In genomic region chr5:34916518-34916917, GRCh38 we compare ENCODE assay signal across 11 cellular contexts. TPM values are rescaled to one million over a fixed set of nuclear protein-coding genes. Genes with fewer than 3 reads are reported as not detected.
DNase-seq lines count a peak whose midpoint lies in the region; ATAC-seq, FAIRE-seq and TF ChIP-seq lines count a peak whose summit lies in the region.
"Had no signal": no experiment of that assay in that cellular context is flagged by ENCODE, and none has a peak within 500 bp of the region (broad histone marks: within the 10 kb centered on the region; RNA-seq: fewer than 3 reads in every experiment).

No MANE protein-coding gene starts in this region.

- peaks cover 95% of the 10 kb centered on the region for H3K79me2 ChIP-seq in HCT116 (ENCODE audit: insufficient read depth, low read length)

- H2AFZ ChIP-seq in HCT116 (ENCODE audit: low read depth, low read length, poor library complexity, severe bottlenecking), result no peak overlapping the region

- H4K20me1 ChIP-seq in HCT116 (ENCODE audit: insufficient read depth), result peaks cover 20% of the 10 kb centered on the region; the same call in 1 of the 2 replicates

- H3K36me3 ChIP-seq in A673 (ENCODE audit: insufficient read depth, low read length, poor library complexity, severe bottlenecking) (peaks cover 52% of the 10 kb centered on the region), HCT116 (ENCODE audit: control insufficient read depth in 1 of 2, insufficient read depth in 2 of 2, low read length in 2 of 2) (peaks cover 23 to 32% of the 10 kb centered on the region in 2 experiments), bronchial epithelial cell (ENCODE audit: control insufficient read depth, insufficient read depth, low read length) (no peaks in the 10 kb centered on the region)

- no peak for TF ChIP-seq RAD21 in HCT116 (IDR thresholded peaks at IDR 0.05; ENCODE audit: low read depth)

- BruUV-seq in A673 (replicated peaks; lab: Mats Ljungman, UMichigan) (no TSS peak), HCT116 (replicated peaks; lab: Mats Ljungman, UMichigan) (no TSS peak)

- DNase-seq in A673 (ENCODE audit: low spot score) (no peak), HCT116 (ENCODE audit: low read depth, low spot score) (no peak), bronchial epithelial cell (ENCODE audit: low read depth) (peak; percentile 2), SKM-1 treated with dmso at 0.1 percent for 144 hours (lab: John Stamatoyannopoulos, UW; ENCODE audit: unreplicated experiment) (no peak), 8988T (no peak)
- DNase-seq: activated CD8-positive, alpha-beta memory T cell treated with anti-CD3 and anti-CD28 coated beads, Interleukin-2, amount 50 U/mL, for 48 hours; left colon; NCI-H345 had no signal

- H3K27me3 ChIP-seq in A673 (replicated peaks; ENCODE audit: insufficient read depth, low read depth, low read length, poor library complexity) (no peaks in the 10 kb centered on the region), HCT116 (ENCODE audit: insufficient read depth, low read length) (no peaks in the 10 kb centered on the region), bronchial epithelial cell (ENCODE audit: control insufficient read depth, insufficient read depth, low read length) (no peaks in the 10 kb centered on the region), mononuclear cell (ENCODE audit: insufficient read depth, low read length) (no peaks in the 10 kb centered on the region)

- no peaks in the 10 kb centered on the region for H3K9me3 ChIP-seq in A673 (ENCODE audit: low read depth, low read length, poor library complexity, severe bottlenecking)
- no peaks in the 10 kb centered on the region for H3K9me3 ChIP-seq in HCT116 (ENCODE audit: control insufficient read depth in 1 of 2, insufficient read depth in 1 of 2, low read depth in 1 of 2, low read length in 2 of 2)
- H3K9me3 ChIP-seq in mononuclear cell (ENCODE audit: low read depth, low read length), result no peaks in the 10 kb centered on the region

- H3K4me1 ChIP-seq in A673 (ENCODE audit: insufficient read depth, low read length, poor library complexity, severe bottlenecking) (peaks cover 15% of the 10 kb centered on the region), HCT116 (ENCODE audit: control insufficient read depth in 1 of 2, insufficient read depth in 2 of 2, low read length in 2 of 2) (peaks cover 15 to 33% of the 10 kb centered on the region in 2 experiments), mononuclear cell (ENCODE audit: insufficient read depth, low read length) (peaks cover 32% of the 10 kb centered on the region)

- FAIRE-seq in bronchial epithelial cell (lab: Jason Lieb, UNC), result no peak

- intact Hi-C loops in A673 (cut with micrococcal nuclease; ENCODE audit: unreplicated experiment) (no loop called here), HCT116 (cut with micrococcal nuclease) (no loop called here)

- no peaks in the 10 kb centered on the region for H3K9me2 ChIP-seq in HCT116 (ENCODE audit: insufficient read depth)

- RAD21 ChIA-PET in HCT116 (lab: Charles Lee; ENCODE audit: low non-redundant PET in 1 of 2, low total read pairs in 2 of 2, uncharacterized antibody in 2 of 2, unreplicated experiment in 2 of 2), result no interaction called here

- no peak for TF ChIP-seq POLR2A in HCT116 (IDR thresholded peaks at IDR 0.05; ENCODE audit: borderline replicate concordance, extremely low read depth, insufficient read depth, insufficient read length)

- ATAC-seq in HCT116 (no peak), HG02852 (IDR thresholded peaks at IDR 0.05; ENCODE audit: unreplicated experiment) (no peak), HG02840 (IDR thresholded peaks at IDR 0.05; ENCODE audit: low FRiP score, unreplicated experiment) (no peak)

- peak overlapping the region; percentile 89 for H3K27ac ChIP-seq in A673 (ENCODE audit: low read depth, low read length, poor library complexity, severe bottlenecking)
- H3K27ac ChIP-seq in HCT116 (ENCODE audit: low read depth, low read length), result peak overlapping the region; percentile 81

- no peak for TF ChIP-seq CTCF in A673 (conservative IDR thresholded peaks at IDR 0.05; ENCODE audit: low read depth, low read length)
- no peak for TF ChIP-seq CTCF in HCT116 (IDR thresholded peaks at IDR 0.05 in 2 of 3, conservative IDR thresholded peaks at IDR 0.05 in 1 of 3; ENCODE audit: borderline replicate concordance in 1 of 3, insufficient read depth in 1 of 3, low read depth in 2 of 3, low read length in 2 of 3)
- no peak for TF ChIP-seq CTCF in bronchial epithelial cell (IDR thresholded peaks at IDR 0.05; ENCODE audit: insufficient read depth, low read length, severe bottlenecking)

- CTCF ChIA-PET in A673 (lab: Charles Lee) (no interaction called here), HCT116 (lab: Charles Lee) (interaction anchor here (0.7 kb wide), 1 partner anchor 87 kb away, joined by 3 read pairs; no protein-coding TSS in a partner anchor)

- H3K4me3 ChIP-seq in A673 (ENCODE audit: low read depth, low read length, poor library complexity, severe bottlenecking) (peak overlapping the region; percentile 87), HCT116 (replicated peaks in 1 of 2; ENCODE audit: low read depth in 1 of 2, low read length in 2 of 2) (peak overlapping the region; percentile 97 to 99), bronchial epithelial cell (ENCODE audit: low read depth, low read length) (peak overlapping the region; percentile 92), mononuclear cell (ENCODE audit: low read length) (peak overlapping the region; percentile 97)

- POLR2A ChIA-PET in A673 (lab: Charles Lee; ENCODE audit: low non-redundant PET) (no interaction called here), HCT116 (lab: Charles Lee) (no interaction called here)

- peak overlapping the region; percentile 77 for H3K4me2 ChIP-seq in HCT116 (ENCODE audit: low read length)

- peak overlapping the region; percentile 97 for H3K9ac ChIP-seq in HCT116 (ENCODE audit: low read length)

TF ChIP-seq in HCT116, 20 proteins besides CTCF, POLR2A, EP300 and RAD21:
- TF ChIP-seq POLR2AphosphoS5 (IDR thresholded peaks at IDR 0.05; ENCODE audit: low read depth, low read length) (no peak), CBX3 (IDR thresholded peaks at IDR 0.05; ENCODE audit: low read depth) (no peak), EGR1 (IDR thresholded peaks at IDR 0.05; ENCODE audit: low read depth) (no peak), MAX (IDR thresholded peaks at IDR 0.05) (no peak)

RNA-seq across cellular contexts. Expression of gene BRIX1, which starts 1.0 kb away (rescaled TPM):
- total RNA-seq in A673 (2021) (84.8 and 93.3 TPM in 2 replicates), HCT116 (2021; ENCODE audit: unreplicated experiment) (76.4 TPM), bronchial epithelial cell (17.4 and 29.0 TPM in 2 replicates), mononuclear cell (50.7 TPM)
- 14.4 and 22.8 TPM in 2 replicates for polyA plus RNA-seq in HCT116 (2012)

RNA-seq across cellular contexts. Expression of gene RAD1, which starts 1.2 kb away (rescaled TPM):
- total RNA-seq in A673 (2021) (38.5 and 40.8 TPM in 2 replicates), HCT116 (2021; ENCODE audit: unreplicated experiment) (24.8 TPM), bronchial epithelial cell (14.2 and 15.8 TPM in 2 replicates), mononuclear cell (13.6 TPM)
- polyA plus RNA-seq in HCT116 (2012), result 21.6 and 26.3 TPM in 2 replicates

RNA-seq across cellular contexts. Expression of gene DNAJC21, which starts 12.8 kb away (rescaled TPM):
- total RNA-seq in A673 (2021), result 48.7 and 55.0 TPM in 2 replicates
- total RNA-seq in HCT116 (2021; ENCODE audit: unreplicated experiment), result 34.7 TPM
- 21.4 and 24.7 TPM in 2 replicates for polyA plus RNA-seq in HCT116 (2012)
- total RNA-seq in bronchial epithelial cell, result 42.4 and 54.4 TPM in 2 replicates
- total RNA-seq in mononuclear cell, result 30.4 TPM
